24 cellular contexts compared by ENCODE assay signal in the genomic region with DNA sequence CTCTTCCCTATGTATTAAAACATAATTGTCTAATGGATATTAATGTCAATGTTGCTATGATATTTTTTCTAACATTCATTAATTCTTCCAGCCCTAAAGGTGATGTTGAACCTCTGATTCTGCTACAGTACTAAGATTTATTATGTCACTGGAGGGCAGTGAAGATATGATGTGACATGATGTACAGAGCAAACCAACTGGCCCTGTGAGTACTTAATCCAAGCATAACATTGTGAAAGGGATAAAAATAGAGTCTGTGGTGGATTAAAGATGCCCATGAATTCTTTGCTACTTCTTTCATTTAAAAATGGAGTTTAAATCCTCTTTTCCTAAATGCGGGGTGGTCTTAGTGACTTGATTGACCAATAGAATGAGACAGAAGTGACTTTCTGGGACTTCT. TPM values are rescaled to one million over a fixed set of nuclear protein-coding genes. Genes with fewer than 3 reads are reported as not detected.
"Had no signal": no experiment of that assay in that cellular context is flagged by ENCODE, and none has a peak within 500 bp of the region (broad histone marks: within the 10 kb centered on the region; RNA-seq: fewer than 3 reads in every experiment).

No MANE protein-coding gene starts in this region.

- H3K27me3 ChIP-seq: SJSA1 had no signal

- H3K4me3 Mint-ChIP-seq: IgD-negative memory B cell had no signal

- H3K36me3 Mint-ChIP-seq: IgD-negative memory B cell had no signal

- H3K4me1 Mint-ChIP-seq: IgD-negative memory B cell had no signal

- H3K9me3 ChIP-seq: SJSA1 had no signal

- DNase-seq: KBM-7, NCI-H1092, NCI-H1105 treated with DMSO at 0.1 percent for 48 hours, NCI-H1417 treated with DMSO at 0.1 percent for 48 hours, NCI-H146, NCI-H1694 treated with DMSO at 0.1 percent for 48 hours, NCI-H1930, NCI-H2081, NCI-H2107, NCI-H226, NCI-H446, NCI-H510A, NCI-H524 treated with DMSO at 0.1 percent for 48 hours, NCI-H69, NCI-H774, Right ventricle myocardium superior, RPMI8226, SIG-M5 had no signal

- H3K4me3 ChIP-seq: SJSA1, SK-N-MC had no signal

- H3K27ac Mint-ChIP-seq: IgD-negative memory B cell had no signal

- H3K36me3 ChIP-seq: SJSA1 had no signal

- H3K27ac ChIP-seq: SJSA1, SK-N-MC had no signal

- ATAC-seq: HepG2 had no signal

RNA-seq across cellular contexts. Expression of a gene that starts 51.8 kb away (rescaled TPM):
- total RNA-seq: LHCN-M2, MCF 10A, SJSA1 had no signal
- polyA plus RNA-seq: IgD-negative memory B cell had no signal
